Comparison of ENCODE assay signal across 15 cellular contexts in genomic region chr9:89732295-89732951, GRCh38.
A peak's percentile ranks its signal among the peaks of the same experiment; 100 is the strongest.
DNase-seq lines count a peak whose midpoint lies in the region; ATAC-seq and TF ChIP-seq lines count a peak whose summit lies in the region.
"Had no signal": no experiment of that assay in that cellular context is flagged by ENCODE, and none has a peak within 500 bp of the region (broad histone marks: within the 10 kb centered on the region; RNA-seq: fewer than 3 reads in every experiment).

No MANE protein-coding gene starts in this region.

- no peak overlapping the region for H3K4me3 ChIP-seq in heart right ventricle

- DNase-seq in ELR (ENCODE audit: low read depth) = peak; percentile 5
- DNase-seq in RWPE1 (ENCODE audit: low spot score) = peak; percentile 57
- no peak for DNase-seq in heart right ventricle
- peak; percentile 31 for DNase-seq in posterior vena cava (ENCODE audit: low spot score)
- no peak for DNase-seq in activated gamma-delta T cell treated with Interleukin-2 at 50 U/mL for 16 hours
- DNase-seq in activated effector memory CD4-positive, alpha-beta T cell treated with Interleukin-2 at 50 U/mL for 16 hours = no peak
- no peak for DNase-seq in NCI-H345 treated with DMSO at 0.1 percent for 48 hours (lab: John Stamatoyannopoulos, UW; ENCODE audit: unreplicated experiment)
- DNase-seq in nucleus accumbens (lab: John Stamatoyannopoulos, UW) = no peak
- DNase-seq: activated CD4-positive, alpha-beta T cell treated with anti-CD3 and anti-CD28 coated beads, Interleukin-2, amount 50 U/mL, for 4 hours; CD8-positive, alpha-beta T cell; effector memory CD4-positive, alpha-beta T cell; NCI-H1092 treated with DMSO at 0.1 percent for 48 hours; NCI-H526 treated with DMSO at 0.1 percent for 48 hours; stimulated activated naive CD8-positive, alpha-beta T cell treated with anti-CD3 and anti-CD28 coated beads, Interleukin-15, Interleukin-2, amounts not matched to agents 100 U/mL and 50 U/mL, for 24 hours; T1000 had no signal

- peak in 6 of 8 donors; percentile 52 to 85 (median 70) for ATAC-seq in heart right ventricle
- ATAC-seq: CD8-positive, alpha-beta T cell; stimulated activated naive CD8-positive, alpha-beta T cell treated with anti-CD3 and anti-CD28 coated beads, Interleukin-15, Interleukin-2, amounts not matched to agents 100 U/mL and 50 U/mL, for 24 hours had no signal

- no peaks in the 10 kb centered on the region for H3K9me3 ChIP-seq in heart right ventricle

- CTCF ChIA-PET in RWPE1 (lab: Yijun Ruan, JAX) = interaction anchor here (0.6 to 1.5 kb wide), 2 partner anchors 18 to 129 kb away, joined by 3 to 5 read pairs; no protein-coding TSS in a partner anchor

- intact Hi-C loops in heart right ventricle (cut with DNase I) = loop anchor here in 6 of 10 donors (10.0 kb wide), 1 partner anchor 128 kb away; the partner anchor contains the start of gene GADD45G (in 6 of the 6)
- intact Hi-C loops in posterior vena cava (cut with DNase I) = no loop called here

- H3K36me3 ChIP-seq in heart right ventricle = no peaks in the 10 kb centered on the region

- 18 to 21% methylated on average over 5 of the region's 5 CpGs for WGBS in heart right ventricle, 2 donors

- no peak overlapping the region for H3K27ac ChIP-seq in RWPE1
- peak overlapping the region in 7 of 10 donors; percentile 10 to 58 (median 40) for H3K27ac ChIP-seq in heart right ventricle

- no peaks in the 10 kb centered on the region for H3K27me3 ChIP-seq in heart right ventricle

- POLR2A ChIA-PET in RWPE1 (lab: Yijun Ruan, JAX; ENCODE audit: low non-redundant PET) = no interaction called here

- no peak for TF ChIP-seq CTCF in RWPE1 (conservative IDR thresholded peaks at IDR 0.05; ENCODE audit: low read depth)
- no peak for TF ChIP-seq CTCF in heart right ventricle (IDR thresholded peaks at IDR 0.05)

- H3K4me1 ChIP-seq in heart right ventricle = peaks cover 9 to 33% (median 23%) of the 10 kb centered on the region in 9 donors

Comparison
In these comparisons a context has a peak if more than half of its experiments do, and no peak if none do; other contexts are left out.
1. DNase-seq: peak in ELR (single experiment), RWPE1 (single experiment) and posterior vena cava (single experiment); none in heart right ventricle (0 of 2), activated gamma-delta T cell treated with Interleukin-2 at 50 U/mL for 16 hours (single experiment), activated effector memory CD4-positive, alpha-beta T cell treated with Interleukin-2 at 50 U/mL for 16 hours (single experiment), NCI-H345 treated with DMSO at 0.1 percent for 48 hours (single experiment) and nucleus accumbens (0 of 56).
2. intact Hi-C loops: an anchor here in heart right ventricle (10.0 kb wide); none called in posterior vena cava.